In genomic region chr13:35888327-35888940, GRCh38 we compare ENCODE assay signal across 1 cellular context.
A peak's percentile ranks its signal among the peaks of the same experiment; 100 is the strongest.
TF ChIP-seq lines count a peak whose summit lies in the region.

No MANE protein-coding gene starts in this region.

TF ChIP-seq in HEK293, 187 proteins besides CTCF, POLR2A, EP300 and RAD21 (continued from another document and continues in another):
- TF ChIP-seq ZNF692 (tag by site-specific recombination; IDR thresholded peaks at IDR 0.05) (no peak), ZFP69B (tag by site-specific recombination; IDR thresholded peaks at IDR 0.05) (no peak), ZXDB (tag by site-specific recombination; IDR thresholded peaks at IDR 0.05) (0 out of 2 replicates have a peak, but pooled peaks have one; percentile 26), IKZF3 (tag by site-specific recombination; IDR thresholded peaks at IDR 0.05) (peak; percentile 54; the same call in 1 of the 2 replicates), MEIS1 (CRISPR knock-in tag; IDR thresholded peaks at IDR 0.05; ENCODE audit: borderline replicate concordance) (no peak), ZBTB49 (tag by site-specific recombination; IDR thresholded peaks at IDR 0.05; ENCODE audit: low read depth) (no peak), ZNF350 (tag by site-specific recombination; IDR thresholded peaks at IDR 0.05) (no peak), GLI2 (tag by site-specific recombination; IDR thresholded peaks at IDR 0.05; ENCODE audit: borderline replicate concordance, low read depth) (no peak), HOXD13 (CRISPR knock-in tag; IDR thresholded peaks at IDR 0.05; ENCODE audit: borderline replicate concordance) (no peak), ZNF112 (tag by site-specific recombination; IDR thresholded peaks at IDR 0.05) (no peak), ZNF473 (tag by site-specific recombination; IDR thresholded peaks at IDR 0.05) (no peak), ZNF701 (tag by site-specific recombination; IDR thresholded peaks at IDR 0.05) (no peak), PRDM6 (tag by site-specific recombination; IDR thresholded peaks at IDR 0.05) (peak; percentile 55), KLF16 (tag by site-specific recombination; IDR thresholded peaks at IDR 0.05) (no peak), ZBTB26 (tag by site-specific recombination; optimal IDR thresholded peaks at IDR 0.05) (no peak), ZNF211 (tag by site-specific recombination; IDR thresholded peaks at IDR 0.05; ENCODE audit: low read depth) (no peak), ZBTB10 (tag by site-specific recombination; IDR thresholded peaks at IDR 0.05) (no peak), ZNF19 (tag by site-specific recombination; IDR thresholded peaks at IDR 0.05; ENCODE audit: low read depth) (no peak), ZNF658 (tag by site-specific recombination; IDR thresholded peaks at IDR 0.05) (no peak), ZNF776 (tag by site-specific recombination; IDR thresholded peaks at IDR 0.05; ENCODE audit: borderline replicate concordance) (no peak), ZNF341 (tag by site-specific recombination; IDR thresholded peaks at IDR 0.05; ENCODE audit: low read depth) (no peak), ZNF174 (tag by site-specific recombination; IDR thresholded peaks at IDR 0.05) (no peak), GFI1B (tag by site-specific recombination; IDR thresholded peaks at IDR 0.05) (no peak), ZNF791 (tag by site-specific recombination; IDR thresholded peaks at IDR 0.05) (no peak), ZBTB48 (tag by site-specific recombination; IDR thresholded peaks at IDR 0.05) (no peak), ZBTB1 (tag by site-specific recombination; IDR thresholded peaks at IDR 0.05) (no peak), ZNF626 (tag by site-specific recombination; IDR thresholded peaks at IDR 0.05) (no peak), ZNF324 (tag by site-specific recombination; IDR thresholded peaks at IDR 0.05) (no peak), SETDB1 (IDR thresholded peaks at IDR 0.05; ENCODE audit: insufficient read length, low read length) (no peak), ZNF837 (tag by site-specific recombination; IDR thresholded peaks at IDR 0.05) (no peak), ZNF585B (tag by site-specific recombination; IDR thresholded peaks at IDR 0.05) (no peak), GLIS1 (tag by site-specific recombination; IDR thresholded peaks at IDR 0.05) (no peak; the same call in 1 of the 2 replicates), WT1 (tag by site-specific recombination; IDR thresholded peaks at IDR 0.05) (peak; percentile 61; the same call in 1 of the 2 replicates), AEBP2 (tag by site-specific recombination; IDR thresholded peaks at IDR 0.05; ENCODE audit: borderline replicate concordance) (no peak), YY1 (tag by site-specific recombination; IDR thresholded peaks at IDR 0.05) (no peak), MYNN (tag by site-specific recombination; IDR thresholded peaks at IDR 0.05; ENCODE audit: borderline replicate concordance) (no peak), ZNF548 (tag by site-specific recombination; IDR thresholded peaks at IDR 0.05) (no peak), ZNF596 (tag by site-specific recombination; IDR thresholded peaks at IDR 0.05) (0 out of 2 replicates have a peak, but pooled peaks have one; percentile 21), ZFP3 (tag by site-specific recombination; IDR thresholded peaks at IDR 0.05; ENCODE audit: low read depth) (no peak), MZF1 (tag by site-specific recombination; IDR thresholded peaks at IDR 0.05; ENCODE audit: borderline replicate concordance) (0 out of 2 replicates have a peak, but pooled peaks have one; percentile 16), ZNF664 (tag by site-specific recombination; IDR thresholded peaks at IDR 0.05) (no peak), ZNF121 (tag by site-specific recombination; IDR thresholded peaks at IDR 0.05) (no peak), KLF7 (tag by site-specific recombination; IDR thresholded peaks at IDR 0.05; ENCODE audit: borderline replicate concordance) (no peak), ZNF175 (tag by site-specific recombination; IDR thresholded peaks at IDR 0.05) (no peak), ZBTB44 (tag by site-specific recombination; IDR thresholded peaks at IDR 0.05) (0 out of 2 replicates have a peak, but pooled peaks have one; percentile 65), EGR2 (tag by site-specific recombination; IDR thresholded peaks at IDR 0.05; ENCODE audit: low read depth) (no peak), ZNF114 (tag by site-specific recombination; IDR thresholded peaks at IDR 0.05) (no peak), ZNF302 (tag by site-specific recombination; IDR thresholded peaks at IDR 0.05; ENCODE audit: low read depth) (no peak), ZNF521 (tag by site-specific recombination; IDR thresholded peaks at IDR 0.05) (no peak), ZNF488 (tag by site-specific recombination; IDR thresholded peaks at IDR 0.05) (no peak), ZNF629 (tag by site-specific recombination; IDR thresholded peaks at IDR 0.05) (peak; percentile 43; the same call in 1 of the 2 replicates), ZNF843 (tag by site-specific recombination; IDR thresholded peaks at IDR 0.05) (peak; percentile 73), FEZF1 (tag by site-specific recombination; IDR thresholded peaks at IDR 0.05) (peak; percentile 73), ZNF140 (tag by site-specific recombination; IDR thresholded peaks at IDR 0.05) (no peak), ZNF529 (tag by site-specific recombination; IDR thresholded peaks at IDR 0.05; ENCODE audit: insufficient replicate concordance) (no peak), KLF1 (tag by site-specific recombination; IDR thresholded peaks at IDR 0.05) (no peak), TRIM28 (IDR thresholded peaks at IDR 0.05; ENCODE audit: borderline replicate concordance, low read length) (no peak), ZIC2 (tag by site-specific recombination; IDR thresholded peaks at IDR 0.05) (no peak), KLF8 (tag by site-specific recombination; IDR thresholded peaks at IDR 0.05) (0 out of 2 replicates have a peak, but pooled peaks have one; percentile 39), ZEB2 (tag by site-specific recombination; IDR thresholded peaks at IDR 0.05) (peak; percentile 41; the same call in 1 of the 2 replicates), REPIN1 (tag by site-specific recombination; IDR thresholded peaks at IDR 0.05; ENCODE audit: low read depth) (no peak), ZSCAN30 (tag by site-specific recombination; IDR thresholded peaks at IDR 0.05) (no peak), ZNF2 (tag by site-specific recombination; IDR thresholded peaks at IDR 0.05) (no peak), ZFP37 (tag by site-specific recombination; IDR thresholded peaks at IDR 0.05) (no peak), ZNF768 (tag by site-specific recombination; IDR thresholded peaks at IDR 0.05) (no peak), ZNF48 (tag by site-specific recombination; IDR thresholded peaks at IDR 0.05) (no peak), ZNF510 (tag by site-specific recombination; IDR thresholded peaks at IDR 0.05; ENCODE audit: insufficient replicate concordance) (no peak)
